11 cellular contexts compared by ENCODE assay signal in the genomic region with DNA sequence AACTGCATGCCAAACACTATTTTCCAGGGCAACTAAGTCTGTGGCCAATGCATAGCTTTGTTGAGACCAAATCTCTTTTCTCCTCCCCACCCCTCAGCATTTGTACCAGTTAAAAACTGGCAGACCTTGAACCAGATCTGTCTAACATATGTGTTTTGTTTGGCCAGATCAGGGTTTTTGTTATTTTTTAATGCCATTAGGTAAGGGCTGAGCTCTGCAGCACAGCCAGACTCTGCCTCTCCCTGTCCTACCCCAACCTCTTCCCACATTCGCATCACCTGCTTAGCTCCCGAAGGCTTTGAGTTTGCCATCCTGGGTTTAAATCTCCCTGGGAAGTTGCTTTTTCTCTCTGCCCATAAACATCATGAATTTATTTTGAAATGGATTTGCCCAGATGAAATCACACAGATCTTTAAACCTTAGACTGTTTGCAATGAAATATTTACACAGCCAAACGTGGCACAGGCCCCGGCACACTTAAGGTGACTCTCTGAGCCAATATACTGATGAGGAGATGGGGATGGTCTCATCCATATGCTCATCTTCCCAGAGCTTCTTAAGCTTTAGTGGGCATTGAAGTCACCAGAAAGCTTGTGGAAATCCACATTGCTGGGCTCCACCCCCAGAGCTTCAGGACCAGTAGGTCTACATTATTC.
"Had no signal": no experiment of that assay in that cellular context is flagged by ENCODE, and none has a peak within 500 bp of the region (broad histone marks: within the 10 kb centered on the region; RNA-seq: fewer than 3 reads in every experiment).

No MANE protein-coding gene starts in this region.

- H3K27ac ChIP-seq: esophagus muscularis mucosa, ovary, tibial nerve had no signal

- DNase-seq: activated CD4-positive, alpha-beta T cell treated with anti-CD3 and anti-CD28 coated beads, Interleukin-2, amount 50 U/mL, for 1 hour; activated CD8-positive, alpha-beta memory T cell treated with anti-CD3 and anti-CD28 coated beads for 24 hours; activated naive CD4-positive, alpha-beta T cell treated with anti-CD3 and anti-CD28 coated beads, Interleukin-2, amount 50 U/mL, for 16 hours; activated T-cell treated with anti-CD3 and anti-CD28 coated beads for 4 hours; hypothalamus; ovary; SIG-M5; stimulated activated CD4-positive, alpha-beta T cell treated with anti-CD3 and anti-CD28 coated beads, Interleukin-4, amount 100 ng/mL, for 24 hours; stimulated activated naive CD4-positive, alpha-beta T cell had no signal
